Comparison of ENCODE assay signal across 8 cellular contexts in the genomic region with DNA sequence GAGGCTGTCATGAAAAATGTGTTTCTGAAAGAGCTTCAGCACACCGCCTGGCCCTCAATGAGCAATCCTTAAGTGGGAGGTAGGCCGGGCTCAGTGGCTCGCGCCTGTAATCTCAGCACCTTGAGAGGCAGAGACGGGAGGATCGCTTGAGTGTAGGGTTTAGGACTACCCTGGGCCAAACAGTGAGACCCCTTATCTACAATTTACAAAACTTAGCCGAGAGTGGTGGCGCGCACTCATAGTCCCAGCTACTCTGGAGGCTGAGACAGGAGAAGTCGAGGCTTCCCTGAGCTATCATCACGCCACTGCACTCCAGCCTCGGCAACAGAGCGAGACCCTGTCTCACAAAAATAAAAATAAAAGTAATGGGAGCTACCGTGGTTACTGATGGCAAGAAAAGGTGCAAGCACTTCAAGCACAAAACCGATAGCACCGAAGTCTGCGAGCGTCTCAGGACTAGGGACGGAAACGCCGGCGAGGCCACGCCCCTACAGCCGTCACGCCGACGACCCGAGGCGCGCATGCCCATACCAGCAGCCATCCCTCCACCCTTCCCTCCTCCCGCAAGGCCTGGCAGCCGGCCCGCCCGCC. TPM values are rescaled to one million over a fixed set of nuclear protein-coding genes. Genes with fewer than 3 reads are reported as not detected.
DNase-seq lines count a peak whose midpoint lies in the region; ATAC-seq and TF ChIP-seq lines count a peak whose summit lies in the region.

No MANE protein-coding gene starts in this region.

- H3K4me1 ChIP-seq in adrenal gland (replicated peaks in 1 of 2): peaks cover 4 to 21% of the 10 kb centered on the region in 2 donors

- H3K9me3 ChIP-seq in adrenal gland (replicated peaks in 1 of 3): no peaks in the 10 kb centered on the region

- TF ChIP-seq CTCF in GM12875 (IDR thresholded peaks at IDR 0.05; ENCODE audit: borderline replicate concordance, insufficient read depth, low read depth, low read length) (no peak), adrenal gland (IDR thresholded peaks at IDR 0.05) (no peak), progenitor cell of endocrine pancreas (IDR thresholded peaks at IDR 0.05; ENCODE audit: unreplicated experiment) (no peak)

- DNase-seq in NCI-H1105 treated with DMSO at 0.1 percent for 48 hours (lab: John Stamatoyannopoulos, UW) (peak; percentile 55), T-helper 1 cell (peak; percentile 81 to 92 (median 89)), adrenal gland (peak; percentile 83 to 96 (median 91)), left cardiac atrium (peak; percentile 92), progenitor cell of endocrine pancreas (ENCODE audit: low spot score, unreplicated experiment) (peak; percentile 59), ureter (ENCODE audit: low spot score) (peak; percentile 92)

- H3K27me3 ChIP-seq in adrenal gland: no peaks in the 10 kb centered on the region

- TF ChIP-seq POLR2A in adrenal gland (IDR thresholded peaks at IDR 0.05): peak in 1 of 2 donors; percentile 54

- no peaks in the 10 kb centered on the region for H3K27me3 Mint-ChIP-seq in progenitor cell of endocrine pancreas

- H3K4me3 ChIP-seq in GM12875 (ENCODE audit: low read depth, low read length): peak overlapping the region; percentile 94
- H3K4me3 ChIP-seq in adrenal gland: peak overlapping the region; percentile 5 to 95 (median 87)

- H3K4me1 Mint-ChIP-seq in progenitor cell of endocrine pancreas (ENCODE audit: low read depth): peaks cover 10% of the 10 kb centered on the region

- ATAC-seq in HG02678 (IDR thresholded peaks at IDR 0.05; ENCODE audit: unreplicated experiment) (peak; percentile 85), left cardiac atrium (peak; percentile 95)

- H3K4me3 Mint-ChIP-seq in progenitor cell of endocrine pancreas (ENCODE audit: low read depth): peak overlapping the region; percentile 96

- H3K27ac ChIP-seq in adrenal gland: peak overlapping the region; percentile 17 to 98 (median 95)

- intact Hi-C loops in adrenal gland (cut with DNase I) (no loop called here), left cardiac atrium (cut with DNase I) (no loop called here)

- H3K36me3 ChIP-seq in adrenal gland (replicated peaks in 1 of 2): peaks cover 0 to 28% of the 10 kb centered on the region in 2 donors

- 0 to 1% (median 0%) methylated on average over 16 to 34 of the region's 34 CpGs for WGBS in adrenal gland, 4 donors

- H3K9me3 Mint-ChIP-seq in progenitor cell of endocrine pancreas (ENCODE audit: low read depth): peaks cover 2% of the 10 kb centered on the region

- peaks cover 11% of the 10 kb centered on the region for H3K36me3 Mint-ChIP-seq in progenitor cell of endocrine pancreas (ENCODE audit: insufficient read depth)

- H3K27ac Mint-ChIP-seq in progenitor cell of endocrine pancreas: peak overlapping the region; percentile 97

RNA-seq across cellular contexts. Expression of gene THUMPD1, which starts 0.6 kb away (rescaled TPM):
- total RNA-seq in adrenal gland: 10 to 100 TPM; 19.0 to 86.1 (median 40.6) TPM
- 10 to 100 TPM; 22.0 to 34.0 (median 30.3) TPM for polyA plus RNA-seq in adrenal gland
- total RNA-seq in left cardiac atrium: 10 to 100 TPM; 17.3 to 20.3 TPM
- total RNA-seq in progenitor cell of endocrine pancreas: 36.5 and 36.8 TPM in 2 replicates
- 46.9 TPM for total RNA-seq in ureter

RNA-seq across cellular contexts. Expression of gene ACSM3, which starts 22.8 kb away (rescaled TPM):
- total RNA-seq in adrenal gland: 10 to 100 TPM in 4 of 8 donors, 1 to 10 TPM in 4; 4.7 to 21.4 (median 9.2) TPM
- 10 to 100 TPM; 14.5 to 27.9 (median 18.1) TPM for polyA plus RNA-seq in adrenal gland
- 10 to 100 TPM in 1 of 2 donors, 1 to 10 TPM in 1; 8.9 to 11.8 TPM for total RNA-seq in left cardiac atrium
- 119 and 131 TPM in 2 replicates for total RNA-seq in progenitor cell of endocrine pancreas
- 30.6 TPM for total RNA-seq in ureter

RNA-seq across cellular contexts. Expression of gene ACSM1, which starts 43.5 kb away (rescaled TPM):
- total RNA-seq in adrenal gland: 1 to 10 TPM in 1 of 8 donors, under 1 TPM in 4, not detected in 3; 0.28 to 1.8 (median 0.47) TPM
- 1 to 10 TPM in 1 of 3 donors, under 1 TPM in 2; 0.13 to 2.4 (median 0.32) TPM for polyA plus RNA-seq in adrenal gland
- not detected for total RNA-seq in left cardiac atrium
- total RNA-seq in progenitor cell of endocrine pancreas: 0.29 and 0.62 TPM in 2 replicates
- total RNA-seq in ureter: 1.4 TPM

Comparison
In these comparisons a context has a peak if more than half of its experiments do, and no peak if none do; other contexts are left out.
1. Peak in every context shown above with its lines: DNase-seq, ATAC-seq, H3K4me3 ChIP-seq and H3K27ac ChIP-seq.